ENCODE assay signal across 38 cellular contexts in the genomic region with DNA sequence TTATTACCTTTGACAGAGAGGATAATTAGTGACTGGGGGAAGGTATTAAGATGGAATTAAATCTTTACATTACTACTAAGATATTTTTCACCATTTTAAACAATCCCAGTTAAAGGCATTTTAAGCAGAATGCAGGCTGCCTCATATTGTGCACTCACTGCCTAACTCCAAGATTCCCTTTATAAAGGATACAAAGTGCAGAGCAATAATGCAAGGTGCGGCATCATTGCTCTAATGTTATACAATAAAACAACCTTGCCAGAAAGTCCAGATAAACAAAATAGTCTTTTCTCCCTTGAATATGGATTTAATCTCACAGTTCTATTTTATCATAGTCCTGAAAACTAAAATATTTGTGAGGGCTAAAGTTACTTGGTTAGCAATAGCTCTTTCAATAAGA.
"Had no signal": no experiment of that assay in that cellular context is flagged by ENCODE, and none has a peak within 500 bp of the region (broad histone marks: within the 10 kb centered on the region; RNA-seq: fewer than 3 reads in every experiment).

No MANE protein-coding gene starts in this region.

- H3K36me3 ChIP-seq: adrenal gland, brain microvascular endothelial cell, breast epithelium, WERI-Rb-1 had no signal

- H3K27me3 Mint-ChIP-seq: activated CD4-positive, alpha-beta memory T cell treated with anti-CD3 and anti-CD28 coated beads for 36 hours; activated CD4-positive, alpha-beta T cell treated with anti-CD3 and anti-CD28 coated beads for 36 hours; activated CD8-positive, alpha-beta T cell treated with anti-CD3 and anti-CD28 coated beads for 36 hours; activated naive CD8-positive, alpha-beta T cell treated with anti-CD3 and anti-CD28 coated beads for 36 hours; activated T-helper 17 cell treated with anti-CD3 and anti-CD28 coated beads, Interleukin-2, amount 50 U/mL, for 72 hours had no signal

- H3K4me3 ChIP-seq: adrenal gland, body of pancreas, breast epithelium had no signal

- DNase-seq: activated CD4-positive, alpha-beta memory T cell treated with anti-CD3 and anti-CD28 coated beads for 36 hours; activated CD4-positive, alpha-beta T cell treated with anti-CD3 and anti-CD28 coated beads for 1 hour; activated CD4-positive, alpha-beta T cell treated with anti-CD3 and anti-CD28 coated beads for 36 hours; activated CD4-positive, alpha-beta T cell treated with anti-CD3 and anti-CD28 coated beads for 48 hours; activated CD4-positive, alpha-beta T cell treated with anti-CD3 and anti-CD28 coated beads, Interleukin-2, amount 50 U/mL, for 1 hour; activated CD4-positive, alpha-beta T cell treated with anti-CD3 and anti-CD28 coated beads, Interleukin-2, amount 50 U/mL, for 4 hours; activated CD4-positive, CD25-positive, alpha-beta regulatory T cell; activated CD8-positive, alpha-beta memory T cell treated with anti-CD3 and anti-CD28 coated beads, Interleukin-2, amount 50 U/mL, for 4 hours; activated CD8-positive, alpha-beta T cell treated with anti-CD3 and anti-CD28 coated beads for 36 hours; activated effector memory CD4-positive, alpha-beta T cell treated with anti-CD3 and anti-CD28 coated beads, Interleukin-2, amount 50 U/mL, for 16 hours; activated gamma-delta T cell treated with Interleukin-2 at 50 U/mL for 16 hours; activated naive CD4-positive, alpha-beta T cell; activated naive CD4-positive, alpha-beta T cell treated with anti-CD3 and anti-CD28 coated beads for 36 hours; activated naive CD4-positive, alpha-beta T cell treated with anti-CD3 and anti-CD28 coated beads, Interleukin-2, amount 50 U/mL, for 16 hours; activated naive CD8-positive, alpha-beta T cell treated with anti-CD3 and anti-CD28 coated beads for 36 hours; activated T-cell treated with anti-CD3 and anti-CD28 coated beads for 4 hours; activated T-cell treated with anti-CD3 and anti-CD28 coated beads, Interleukin-2, amount 50 U/mL, for 1 hour; activated T-cell treated with anti-CD3 and anti-CD28 coated beads, Interleukin-2, amount 50 U/mL, for 4 hours; activated T-cell treated with anti-CD3 and anti-CD28 coated beads, Interleukin-2, amount 50 U/mL, for 72 hours; adrenal gland; amniotic stem cell; aorta; body of pancreas; brain microvascular endothelial cell; central memory CD4-positive, alpha-beta T cell; T-helper 1 cell; T-helper 2 cell; T-helper 9 cell; WERI-Rb-1 had no signal

- ATAC-seq: activated CD4-positive, alpha-beta T cell treated with anti-CD3 and anti-CD28 coated beads for 36 hours; activated CD4-positive, CD25-positive, alpha-beta regulatory T cell treated with anti-CD3 and anti-CD28 coated beads, Interleukin-2, amount 50 U/mL, for 24 hours; activated CD8-positive, alpha-beta T cell treated with anti-CD3 and anti-CD28 coated beads for 36 hours; activated naive CD4-positive, alpha-beta T cell treated with anti-CD3 and anti-CD28 coated beads, Interleukin-2, amount 50 U/mL, for 72 hours; activated T-cell treated with anti-CD3 and anti-CD28 coated beads, Interleukin-2, amount 50 U/mL, for 4 hours; activated T-cell treated with anti-CD3 and anti-CD28 coated beads, Interleukin-2, amount 50 U/mL, for 72 hours; activated T-helper 17 cell treated with anti-CD3 and anti-CD28 coated beads, Interleukin-2, amount 50 U/mL, for 72 hours; body of pancreas; WTC11 had no signal

- H3K9me3 Mint-ChIP-seq: activated naive CD4-positive, alpha-beta T cell treated with anti-CD3 and anti-CD28 coated beads for 36 hours had no signal

- H3K36me3 Mint-ChIP-seq: activated CD4-positive, alpha-beta memory T cell treated with anti-CD3 and anti-CD28 coated beads for 36 hours; activated naive CD4-positive, alpha-beta T cell treated with anti-CD3 and anti-CD28 coated beads, Interleukin-2, amount 50 U/mL, for 72 hours; activated naive CD8-positive, alpha-beta T cell treated with anti-CD3 and anti-CD28 coated beads for 36 hours; WTC11 had no signal

- H3K4me3 Mint-ChIP-seq: activated CD4-positive, alpha-beta memory T cell treated with anti-CD3 and anti-CD28 coated beads for 36 hours; activated CD4-positive, alpha-beta T cell treated with anti-CD3 and anti-CD28 coated beads for 36 hours; activated CD8-positive, alpha-beta T cell treated with anti-CD3 and anti-CD28 coated beads for 36 hours; activated naive CD4-positive, alpha-beta T cell treated with anti-CD3 and anti-CD28 coated beads for 36 hours; activated naive CD8-positive, alpha-beta T cell treated with anti-CD3 and anti-CD28 coated beads for 36 hours; activated T-cell treated with anti-CD3 and anti-CD28 coated beads, Interleukin-2, amount 50 U/mL, for 4 hours; activated T-cell treated with anti-CD3 and anti-CD28 coated beads, Interleukin-2, amount 50 U/mL, for 72 hours; activated T-helper 1 cell treated with anti-CD3 and anti-CD28 coated beads, Interleukin-12 subunit alpha, Interleukin-12 subunit beta, Interleukin-2, Interleukin-4 antibody, amounts not matched to agents 30 ng/mL and 10 ng/mL and 1 ng/mL, durations not matched to agents 14 hours and 24 hours and 36 hours; activated T-helper 17 cell treated with anti-CD3 and anti-CD28 coated beads, Interleukin-2, amount 50 U/mL, for 72 hours; T-helper 1 cell treated with Interleukin-12 subunit alpha and Interleukin-12 subunit beta and Interleukin-4 antibody, amounts not matched to agents 30 μg/mL and 1 μg/mL, for 36 hours; T-helper 2 cell treated with Interferon-gamma antibody and Interleukin-4, amounts not matched to agents 5 μg/mL and 100 μg/mL, for 36 hours; WTC11 had no signal

- H3K27me3 ChIP-seq: adrenal gland, body of pancreas, brain microvascular endothelial cell, breast epithelium had no signal

- FAIRE-seq: astrocyte had no signal

- H3K4me1 ChIP-seq: adrenal gland, body of pancreas, breast epithelium had no signal

- H3K9me3 ChIP-seq: adrenal gland, body of pancreas, breast epithelium had no signal

- H3K27ac Mint-ChIP-seq: activated CD4-positive, alpha-beta memory T cell treated with anti-CD3 and anti-CD28 coated beads for 36 hours; activated CD4-positive, alpha-beta T cell treated with anti-CD3 and anti-CD28 coated beads for 36 hours; activated CD8-positive, alpha-beta T cell treated with anti-CD3 and anti-CD28 coated beads for 36 hours; activated naive CD4-positive, alpha-beta T cell treated with anti-CD3 and anti-CD28 coated beads for 36 hours; activated naive CD4-positive, alpha-beta T cell treated with anti-CD3 and anti-CD28 coated beads, Interleukin-2, amount 50 U/mL, for 72 hours; activated naive CD8-positive, alpha-beta T cell treated with anti-CD3 and anti-CD28 coated beads for 36 hours; activated T-cell treated with anti-CD3 and anti-CD28 coated beads, Interleukin-2, amount 50 U/mL, for 72 hours; activated T-helper 1 cell treated with anti-CD3 and anti-CD28 coated beads, Interleukin-12 subunit alpha, Interleukin-12 subunit beta, Interleukin-2, Interleukin-4 antibody, amounts not matched to agents 30 ng/mL and 10 ng/mL and 1 ng/mL, durations not matched to agents 14 hours and 24 hours and 36 hours; activated T-helper 17 cell treated with anti-CD3 and anti-CD28 coated beads, Interleukin-2, amount 50 U/mL, for 72 hours; T-helper 1 cell treated with Interleukin-12 subunit alpha and Interleukin-12 subunit beta and Interleukin-4 antibody, amounts not matched to agents 30 μg/mL and 1 μg/mL, for 36 hours; T-helper 2 cell treated with Interferon-gamma antibody and Interleukin-4, amounts not matched to agents 5 μg/mL and 100 μg/mL, for 36 hours; WTC11 had no signal

- H3K27ac ChIP-seq: adrenal gland, body of pancreas, brain microvascular endothelial cell, breast epithelium, WERI-Rb-1 had no signal

- H3K4me1 Mint-ChIP-seq: activated CD4-positive, alpha-beta T cell treated with anti-CD3 and anti-CD28 coated beads for 36 hours; activated naive CD8-positive, alpha-beta T cell treated with anti-CD3 and anti-CD28 coated beads for 36 hours; activated T-helper 17 cell treated with anti-CD3 and anti-CD28 coated beads, Interleukin-2, amount 50 U/mL, for 72 hours had no signal
